16 cellular contexts compared by ENCODE assay signal in the genomic region with DNA sequence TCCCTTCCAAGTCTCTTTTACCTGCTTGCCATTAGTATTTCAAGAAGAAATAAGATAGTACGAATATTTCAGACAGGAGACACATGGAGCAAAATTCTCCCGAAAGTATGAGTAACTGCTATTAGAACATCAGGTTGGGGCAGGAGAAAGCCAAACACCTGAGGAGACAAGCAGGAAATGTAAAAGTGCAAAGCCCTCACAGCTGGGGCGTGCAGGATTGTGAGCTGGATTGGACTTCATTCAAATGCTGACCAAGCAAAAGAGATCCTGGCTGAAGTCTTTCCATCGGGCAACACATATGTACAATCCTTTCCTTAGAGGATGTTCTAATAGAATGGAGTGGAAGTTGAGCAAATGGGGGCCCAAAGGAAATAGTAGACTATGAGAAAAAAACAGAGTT.
A peak's percentile ranks its signal among the peaks of the same experiment; 100 is the strongest.
DNase-seq lines count a peak whose midpoint lies in the region; ATAC-seq and TF ChIP-seq lines count a peak whose summit lies in the region.
"Had no signal": no experiment of that assay in that cellular context is flagged by ENCODE, and none has a peak within 500 bp of the region (broad histone marks: within the 10 kb centered on the region; RNA-seq: fewer than 3 reads in every experiment).

No MANE protein-coding gene starts in this region.

- H3K36me3 Mint-ChIP-seq in MCF 10A (ENCODE audit: insufficient read depth, unreplicated experiment) (no peaks in the 10 kb centered on the region), endodermal cell (ENCODE audit: low read depth) (no peaks in the 10 kb centered on the region)
- H3K36me3 Mint-ChIP-seq: CD14-positive monocyte; CD4-positive, alpha-beta memory T cell had no signal

- no peak for TF ChIP-seq POLR2A in breast epithelium (IDR thresholded peaks at IDR 0.05)

- intact Hi-C loops in MCF 10A (cut with micrococcal nuclease) (no loop called here), breast epithelium (cut with DNase I; ENCODE audit: low total_unique reads) (no loop called here), mammary epithelial cell (cut with micrococcal nuclease) (no loop called here)

- WGBS in mammary epithelial cell (ENCODE audit: low coverage, missing lambda C conversion rate): 59% methylated on average over 4 of the region's 4 CpGs
- 91 to 100% methylated on average over 3 to 4 of the region's 4 CpGs for WGBS in endodermal cell (ENCODE audit: insufficient coverage in 1 of 2, insufficient read length in 1 of 2), 2 experiments

- BruUV-seq in MCF 10A (replicated peaks; lab: Mats Ljungman, UMichigan): no TSS peak
- BruUV-seq in mammary epithelial cell (replicated peaks; lab: Mats Ljungman, UMichigan): no TSS peak

- H3K27ac ChIP-seq in breast epithelium (no peak overlapping the region), mammary epithelial cell (ENCODE audit: insufficient read depth, low read depth, low read length) (no peak overlapping the region), foreskin keratinocyte (peak overlapping the region; percentile 50), endodermal cell (ENCODE audit: low read depth, low read length) (no peak overlapping the region)
- H3K27ac ChIP-seq: 22Rv1, BLaER1 had no signal

- H3K27me3 ChIP-seq in breast epithelium (no peaks in the 10 kb centered on the region), mammary epithelial cell (ENCODE audit: insufficient read depth, low read length) (peaks cover 4% of the 10 kb centered on the region), foreskin keratinocyte (no peaks in the 10 kb centered on the region), endodermal cell (ENCODE audit: control insufficient read depth, insufficient read depth, low read length, poor library complexity, severe bottlenecking) (no peaks in the 10 kb centered on the region)
- H3K27me3 ChIP-seq: BLaER1 had no signal

- H3K4me1 Mint-ChIP-seq in MCF 10A (ENCODE audit: insufficient read depth, unreplicated experiment) (peaks cover 15% of the 10 kb centered on the region), endodermal cell (no peaks in the 10 kb centered on the region)
- H3K4me1 Mint-ChIP-seq: CD4-positive, alpha-beta memory T cell had no signal

- no peaks in the 10 kb centered on the region for H3K36me3 ChIP-seq in breast epithelium
- no peaks in the 10 kb centered on the region for H3K36me3 ChIP-seq in mammary epithelial cell (ENCODE audit: insufficient read depth, low read length)
- no peaks in the 10 kb centered on the region for H3K36me3 ChIP-seq in endodermal cell (ENCODE audit: control insufficient read depth, insufficient read depth, low read length)
- H3K36me3 ChIP-seq: BLaER1 had no signal

- no peaks in the 10 kb centered on the region for H4K20me1 ChIP-seq in mammary epithelial cell (ENCODE audit: insufficient read depth, low read length)
- H4K20me1 ChIP-seq: BLaER1 had no signal

- DNase-seq in MCF 10A (ENCODE audit: unreplicated experiment) (peak; percentile 10), breast epithelium (ENCODE audit: low spot score in 2 of 2) (no peak), mammary epithelial cell (peak; percentile 5), foreskin keratinocyte (peak; percentile 54 to 73), endodermal cell (no peak), hippocampal formation (lab: John Stamatoyannopoulos, UW) (no peak), NCI-H2171 (lab: John Stamatoyannopoulos, UW) (no peak)
- DNase-seq: CD4-positive, alpha-beta memory T cell; DMS153; DMS79; GF-D8; HCEC 1CT had no signal

- no peak overlapping the region for H2AFZ ChIP-seq in mammary epithelial cell (ENCODE audit: low read depth, low read length)
- H2AFZ ChIP-seq: GM23338 had no signal

- in situ Hi-C loops in mammary epithelial cell (cut with MboI; ENCODE audit: low sequenced_read_pairs in 2 of 2): no loop called here

- H3K4me2 ChIP-seq in mammary epithelial cell (ENCODE audit: insufficient read depth, low read depth, low read length): no peak overlapping the region
- H3K4me2 ChIP-seq: BLaER1, GM23338 had no signal

- ATAC-seq in foreskin keratinocyte: peak; percentile 92
- ATAC-seq: GM23338 had no signal

- H3K27me3 Mint-ChIP-seq in MCF 10A (ENCODE audit: insufficient read depth, unreplicated experiment) (no peaks in the 10 kb centered on the region), endodermal cell (ENCODE audit: insufficient read depth) (no peaks in the 10 kb centered on the region)

- CTCF ChIA-PET in MCF 10A (lab: Yijun Ruan, JAX) (interaction anchor here (0.6 to 0.8 kb wide), 3 partner anchors 12 to 1031 kb away, joined by 4 to 7 read pairs (median 4); no protein-coding TSS in a partner anchor), mammary epithelial cell (lab: Charles Lee; ENCODE audit: low non-redundant PET) (no interaction called here)

- H3K79me2 ChIP-seq in mammary epithelial cell (ENCODE audit: insufficient read depth, low read length): no peaks in the 10 kb centered on the region

- POLR2A ChIA-PET in MCF 10A (lab: Yijun Ruan, JAX): interaction anchor here (0.7 to 1.5 kb wide), 2 partner anchors 41 to 564 kb away, joined by 3 to 4 read pairs; no protein-coding TSS in a partner anchor

- H3K4me3 ChIP-seq in breast epithelium (no peak overlapping the region), mammary epithelial cell (replicated peaks in 1 of 3; ENCODE audit: insufficient read depth in 1 of 3, low read depth in 2 of 3, low read length in 3 of 3) (no peak overlapping the region), endodermal cell (ENCODE audit: low read length) (no peak overlapping the region)
- H3K4me3 ChIP-seq: BLaER1, GM23338 had no signal

- dilution Hi-C loops in mammary epithelial cell (cut with HindIII; ENCODE audit: low sequenced_read_pairs): no loop called here

- H3K4me3 Mint-ChIP-seq in MCF 10A (ENCODE audit: unreplicated experiment) (no peak overlapping the region), endodermal cell (no peak overlapping the region)
- H3K4me3 Mint-ChIP-seq: CD14-positive monocyte; CD4-positive, alpha-beta memory T cell; GM23338 had no signal

- H3K27ac Mint-ChIP-seq in MCF 10A (ENCODE audit: low read depth, unreplicated experiment) (no peak overlapping the region), endodermal cell (no peak overlapping the region)
- H3K27ac Mint-ChIP-seq: CD14-positive monocyte; CD4-positive, alpha-beta memory T cell; GM23338 had no signal

- H3K9me3 Mint-ChIP-seq in MCF 10A (ENCODE audit: unreplicated experiment): no peaks in the 10 kb centered on the region
- H3K9me3 Mint-ChIP-seq in endodermal cell: no peaks in the 10 kb centered on the region
- H3K9me3 Mint-ChIP-seq: CD4-positive, alpha-beta memory T cell; GM23338 had no signal

- TF ChIP-seq CTCF in MCF 10A (IDR thresholded peaks at IDR 0.05; ENCODE audit: unreplicated experiment) (no peak), breast epithelium (IDR thresholded peaks at IDR 0.05) (no peak), mammary epithelial cell (conservative IDR thresholded peaks at IDR 0.05 in 1 of 2, IDR thresholded peaks at IDR 0.05 in 1 of 2; ENCODE audit: extremely low read depth in 1 of 2, insufficient read depth in 1 of 2, low read depth in 1 of 2, low read length in 2 of 2) (no peak), foreskin keratinocyte (conservative IDR thresholded peaks at IDR 0.05) (no peak), endodermal cell (conservative IDR thresholded peaks at IDR 0.05) (no peak)

- H3K4me1 ChIP-seq in breast epithelium (no peaks in the 10 kb centered on the region), mammary epithelial cell (ENCODE audit: insufficient read depth, low read length) (no peaks in the 10 kb centered on the region), foreskin keratinocyte (peaks cover 3% of the 10 kb centered on the region), endodermal cell (ENCODE audit: control insufficient read depth, insufficient read depth, low read length) (no peaks in the 10 kb centered on the region)

- no peaks in the 10 kb centered on the region for H3K9me3 ChIP-seq in breast epithelium
- no peaks in the 10 kb centered on the region for H3K9me3 ChIP-seq in mammary epithelial cell (replicated peaks; ENCODE audit: insufficient read depth, low read length)
- H3K9me3 ChIP-seq in endodermal cell (ENCODE audit: control insufficient read depth, low read length): no peaks in the 10 kb centered on the region
- H3K9me3 ChIP-seq: BLaER1 had no signal

- H3K9ac ChIP-seq in mammary epithelial cell (ENCODE audit: insufficient read depth, low read length): no peak overlapping the region
- no peak overlapping the region for H3K9ac ChIP-seq in endodermal cell (ENCODE audit: extremely low read depth, low read length, poor library complexity, severe bottlenecking)
- H3K9ac ChIP-seq: BLaER1 had no signal

Comparison
In these comparisons a context has a peak if more than half of its experiments do, and no peak if none do; other contexts are left out.
1. DNase-seq: peak in MCF 10A (single experiment), mammary epithelial cell (single experiment) and foreskin keratinocyte (2 of 2); none in breast epithelium (0 of 2), endodermal cell (single experiment), hippocampal formation (0 of 2) and NCI-H2171 (single experiment).